24 cellular contexts compared by ENCODE assay signal in the genomic region with DNA sequence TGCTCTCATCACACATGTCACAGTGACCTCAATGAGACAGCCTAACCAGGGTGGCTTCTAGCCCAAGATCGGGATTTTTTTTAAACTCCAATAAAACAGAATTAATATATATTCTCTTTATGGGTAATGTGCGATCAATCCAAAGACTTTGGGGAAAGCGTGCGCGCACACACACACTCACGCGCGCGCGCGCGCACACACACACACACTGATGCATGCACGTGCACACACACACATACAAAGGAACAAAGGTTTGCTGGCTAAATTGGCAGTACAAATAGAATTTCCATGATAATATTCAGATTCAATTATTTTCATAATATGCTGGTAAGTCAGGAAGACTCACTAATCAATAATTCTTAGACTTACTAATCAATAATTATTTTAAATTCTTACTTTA. TPM values are rescaled to one million over a fixed set of nuclear protein-coding genes. Genes with fewer than 3 reads are reported as not detected.
DNase-seq lines count a peak whose midpoint lies in the region; ATAC-seq and TF ChIP-seq lines count a peak whose summit lies in the region.
"Had no signal": no experiment of that assay in that cellular context is flagged by ENCODE, and none has a peak within 500 bp of the region (broad histone marks: within the 10 kb centered on the region; RNA-seq: fewer than 3 reads in every experiment).

No MANE protein-coding gene starts in this region.

- no peak overlapping the region for H3K9ac ChIP-seq in mesendoderm (ENCODE audit: low read length)
- H3K9ac ChIP-seq: BLaER1 had no signal

- peak overlapping the region; percentile 9 for H3K4ac ChIP-seq in mesendoderm (ENCODE audit: low read depth, low read length)

- WGBS in mesendoderm (ENCODE audit: extremely low coverage, insufficient coverage, low lambda C conversion rate), result no CpG with 5 or more reads among the region's 13 CpGs

- peaks cover 32 to 40% of the 10 kb centered on the region in 2 donors for H3K27me3 Mint-ChIP-seq in T-cell

- CTCF ChIA-PET in T-cell (lab: Charles Lee), result no interaction called here

- TF ChIP-seq CTCF in coronary artery (IDR thresholded peaks at IDR 0.05), result no peak

- no peak overlapping the region for H2BK120ac ChIP-seq in mesendoderm (ENCODE audit: low read depth, low read length)

- peaks cover 54% of the 10 kb centered on the region for H3K79me2 ChIP-seq in mesendoderm (ENCODE audit: control insufficient read depth, insufficient read depth, low read length)

- no peak overlapping the region for H3K18ac ChIP-seq in mesendoderm (ENCODE audit: low read length)

- POLR2A ChIA-PET in T-cell (lab: Charles Lee), result no interaction called here

- no peak overlapping the region for H3K4me2 ChIP-seq in mesendoderm (ENCODE audit: low read length)
- H3K4me2 ChIP-seq: BLaER1 had no signal

- H3K9me3 Mint-ChIP-seq in T-cell, result no peaks in the 10 kb centered on the region
- H3K9me3 Mint-ChIP-seq: CD14-positive monocyte; CD4-positive, CD25-positive, alpha-beta regulatory T cell had no signal

- H3K23ac ChIP-seq in mesendoderm (ENCODE audit: low read length), result no peak overlapping the region

- ATAC-seq in T-cell (replicated peaks in 1 of 4), result no peak

- peaks cover 22% of the 10 kb centered on the region for H3K79me1 ChIP-seq in mesendoderm (ENCODE audit: low read length)

- H3K56ac ChIP-seq in mesendoderm (ENCODE audit: low read length), result no peak overlapping the region

- H2BK5ac ChIP-seq in mesendoderm (ENCODE audit: low read length), result no peak overlapping the region

- H3K4me1 ChIP-seq in mesendoderm (ENCODE audit: control insufficient read depth, low read depth, low read length), result peaks cover 22% of the 10 kb centered on the region
- H3K4me1 ChIP-seq: BE2C, BLaER1 had no signal

- no peak overlapping the region for H3K4me3 Mint-ChIP-seq in T-cell
- H3K4me3 Mint-ChIP-seq: CD14-positive monocyte; CD4-positive, alpha-beta memory T cell; CD4-positive, CD25-positive, alpha-beta regulatory T cell; CD8-positive, alpha-beta memory T cell had no signal

- no peak overlapping the region for H2BK15ac ChIP-seq in mesendoderm (replicated peaks; ENCODE audit: low read depth)

- no peaks in the 10 kb centered on the region for H3K36me3 Mint-ChIP-seq in T-cell
- H3K36me3 Mint-ChIP-seq: CD14-positive monocyte; CD4-positive, alpha-beta memory T cell; CD4-positive, CD25-positive, alpha-beta regulatory T cell; CD8-positive, alpha-beta memory T cell had no signal

- DNase-seq in coronary artery (ENCODE audit: low spot score), result peak; percentile 17
- DNase-seq in islet precursor cell, result peak; percentile 9
- DNase-seq in mesendoderm, result no peak
- DNase-seq in T-cell, result no peak
- DNase-seq in NCI-H226, result no peak
- DNase-seq in HT-29 (ENCODE audit: low spot score), result no peak
- DNase-seq: 8988T; ACHN; BE2C; C1 segment of cervical spinal cord; CD4-positive, alpha-beta memory T cell; CD4-positive, CD25-positive, alpha-beta regulatory T cell; CD8-positive, alpha-beta memory T cell; COR-L47; DMS 273 treated with DMSO at 0.1 percent for 48 hours; DMS153; DMS53; DMS79; DND-41; EL; GDM1 had no signal

- H3K27ac ChIP-seq in coronary artery (no peak overlapping the region), mesendoderm (ENCODE audit: low read depth, low read length) (no peak overlapping the region)
- H3K27ac ChIP-seq: BLaER1 had no signal

- H3K4me1 Mint-ChIP-seq in T-cell, result no peaks in the 10 kb centered on the region
- H3K4me1 Mint-ChIP-seq: CD4-positive, alpha-beta memory T cell; CD4-positive, CD25-positive, alpha-beta regulatory T cell; CD8-positive, alpha-beta memory T cell had no signal

- H3K27ac Mint-ChIP-seq in T-cell, result no peak overlapping the region
- H3K27ac Mint-ChIP-seq: CD14-positive monocyte; CD4-positive, alpha-beta memory T cell; CD4-positive, CD25-positive, alpha-beta regulatory T cell; CD8-positive, alpha-beta memory T cell had no signal

- no peaks in the 10 kb centered on the region for H3K27me3 ChIP-seq in mesendoderm (ENCODE audit: insufficient read depth, low read length, poor library complexity)
- H3K27me3 ChIP-seq: BE2C, BLaER1 had no signal

- no peak overlapping the region for H4K5ac ChIP-seq in mesendoderm (ENCODE audit: low read length)

- H3K36me3 ChIP-seq in mesendoderm (ENCODE audit: control insufficient read depth, insufficient read depth, low read length), result peaks cover 5% of the 10 kb centered on the region
- H3K36me3 ChIP-seq: BE2C, BLaER1 had no signal

- no peak overlapping the region for H2AK5ac ChIP-seq in mesendoderm (ENCODE audit: low read length)

- H3K4me3 ChIP-seq in coronary artery (no peak overlapping the region), mesendoderm (ENCODE audit: low read length) (no peak overlapping the region)
- H3K4me3 ChIP-seq: BLaER1 had no signal

- H4K8ac ChIP-seq in mesendoderm (ENCODE audit: low read depth, low read length), result no peak overlapping the region

RNA-seq across cellular contexts. Expression of a gene that starts 19.3 kb away (rescaled TPM):
- polyA plus RNA-seq in mesendoderm (2013, experiment 1 of 2), result 69.8 TPM
- polyA plus RNA-seq in mesendoderm (2013, experiment 2 of 2), result 70.2 TPM
- under 1 TPM in 4 of 5 donors, not detected in 1; 0.05 to 0.38 (median 0.10) TPM for total RNA-seq in T-cell
- total RNA-seq in HT-29 (2014; rRNA removed; shearing (Covaris generic)), result 0.10 and 0.13 TPM in 2 replicates
- total RNA-seq: CD4-positive, alpha-beta memory T cell; CD4-positive, CD25-positive, alpha-beta regulatory T cell had no signal
- polyA plus RNA-seq: CD14-positive monocyte; CD4-positive, alpha-beta memory T cell; CD4-positive, CD25-positive, alpha-beta regulatory T cell; CD8-positive, alpha-beta memory T cell had no signal

RNA-seq across cellular contexts. Expression of a gene that starts 53.9 kb away (rescaled TPM):
- polyA plus RNA-seq in mesendoderm (2013, experiment 1 of 2), result 1.3 TPM
- polyA plus RNA-seq in mesendoderm (2013, experiment 2 of 2), result 1.4 TPM
- total RNA-seq in T-cell, result under 1 TPM in 1 of 5 donors, not detected in 4; 0.49 TPM
- total RNA-seq in HT-29 (2014; rRNA removed; shearing (Covaris generic)), result 0.47 TPM in 1 of 2 replicates, not detected in the other
- total RNA-seq: A673; CD4-positive, alpha-beta memory T cell; CD4-positive, CD25-positive, alpha-beta regulatory T cell had no signal
- polyA plus RNA-seq: CD4-positive, alpha-beta memory T cell; CD8-positive, alpha-beta memory T cell had no signal

Comparison
In these comparisons a context has a peak if more than half of its experiments do, and no peak if none do; other contexts are left out.
1. DNase-seq: peak in coronary artery (single experiment) and islet precursor cell (single experiment); none in mesendoderm (single experiment), T-cell (0 of 34), NCI-H226 (single experiment) and HT-29 (single experiment).